Comparison of ENCODE assay signal across 18 cellular contexts in the genomic region with DNA sequence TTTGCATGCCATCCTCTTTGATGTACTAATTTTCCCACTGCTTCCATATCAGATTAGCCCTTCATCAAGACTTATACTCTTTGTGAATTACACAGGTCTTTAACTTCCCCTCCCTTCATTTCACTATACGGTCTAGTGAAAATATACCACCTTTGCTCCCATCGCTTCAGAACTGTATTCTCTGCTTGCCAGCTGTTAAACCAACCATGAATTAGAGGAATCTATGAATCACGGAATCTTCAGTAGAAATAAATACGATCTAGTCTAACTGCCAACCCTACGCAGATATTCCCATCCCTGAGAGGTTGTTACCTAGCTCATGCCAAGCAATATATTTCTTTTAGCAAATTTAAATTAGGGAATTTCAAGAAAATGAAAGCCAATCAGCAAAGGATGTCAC.
DNase-seq lines count a peak whose midpoint lies in the region; TF ChIP-seq lines count a peak whose summit lies in the region.
"Had no signal": no experiment of that assay in that cellular context is flagged by ENCODE, and none has a peak within 500 bp of the region (broad histone marks: within the 10 kb centered on the region; RNA-seq: fewer than 3 reads in every experiment).

No MANE protein-coding gene starts in this region.

- no peaks in the 10 kb centered on the region for H4K20me1 ChIP-seq in OCI-LY3 (ENCODE audit: insufficient read depth, low read length)
- H4K20me1 ChIP-seq: BLaER1 had no signal

- H3K36me3 ChIP-seq in OCI-LY3 (replicated peaks; ENCODE audit: low read depth, low read length) (peaks cover 21% of the 10 kb centered on the region), mesenchymal stem cell (ENCODE audit: control insufficient read depth in 1 of 2, insufficient read depth in 2 of 2, low read depth in 1 of 2, low read length in 2 of 2) (no peaks in the 10 kb centered on the region)
- H3K36me3 ChIP-seq: BE2C, BLaER1 had no signal

- H3K27ac ChIP-seq in OCI-LY3 (ENCODE audit: low read length), result peak overlapping the region; percentile 77
- no peak overlapping the region for H3K27ac ChIP-seq in mesenchymal stem cell (ENCODE audit: low read length, poor library complexity, severe bottlenecking)
- H3K27ac ChIP-seq: BLaER1 had no signal

- H3K4me3 ChIP-seq in OCI-LY3 (ENCODE audit: low read length), result peak overlapping the region; percentile 62
- no peak overlapping the region for H3K4me3 ChIP-seq in mesenchymal stem cell (ENCODE audit: insufficient read depth in 1 of 2, low read depth in 1 of 2, low read length in 2 of 2)
- H3K4me3 ChIP-seq: BLaER1 had no signal

- no peaks in the 10 kb centered on the region for H3K79me1 ChIP-seq in mesenchymal stem cell (replicated peaks; ENCODE audit: low read length, poor library complexity, severe bottlenecking)

- no peak overlapping the region for H4K8ac ChIP-seq in mesenchymal stem cell (ENCODE audit: low read length)

- no peak for TF ChIP-seq CTCF in OCI-LY3 (IDR thresholded peaks at IDR 0.05; ENCODE audit: low read depth, low read length)

- H3K4me2 ChIP-seq in OCI-LY3 (ENCODE audit: low read length), result peak overlapping the region; percentile 78
- H3K4me2 ChIP-seq in mesenchymal stem cell (ENCODE audit: low read length, poor library complexity, severe bottlenecking), result no peak overlapping the region
- H3K4me2 ChIP-seq: BLaER1 had no signal

- H2BK120ac ChIP-seq in mesenchymal stem cell (ENCODE audit: low read depth, low read length), result no peak overlapping the region

- WGBS in mesenchymal stem cell, result 92% methylated on average over 3 of the region's 5 CpGs

- H2BK5ac ChIP-seq in mesenchymal stem cell (ENCODE audit: low read depth, low read length, poor library complexity, severe bottlenecking), result no peak overlapping the region

- DNase-seq in kidney glomerular epithelial cell (lab: John Stamatoyannopoulos, UW) (peak; percentile 81), renal cortical epithelial cell (ENCODE audit: low read depth) (peak; percentile 71), GM19238 (ENCODE audit: insufficient read length, low spot score) (no peak), mesenchymal stem cell (no peak)
- DNase-seq in stimulated activated naive CD4-positive, alpha-beta T cell (lab: John Stamatoyannopoulos, UW), result no peak
- DNase-seq: 8988T; ACHN; BE2C; C1 segment of cervical spinal cord; Calu3; CD4-positive, alpha-beta memory T cell; CD4-positive, CD25-positive, alpha-beta regulatory T cell; CD8-positive, alpha-beta memory T cell; COR-L47; DMS79 treated with DMSO at 0.1 percent for 48 hours; GF-D8 had no signal

- H3K18ac ChIP-seq in mesenchymal stem cell (ENCODE audit: low read depth in 1 of 2, low read length in 2 of 2), result no peak overlapping the region

- H3K9ac ChIP-seq in OCI-LY3 (ENCODE audit: low read length) (peak overlapping the region; percentile 47; the same call in 1 of the 2 replicates), mesenchymal stem cell (ENCODE audit: low read length) (no peak overlapping the region)
- H3K9ac ChIP-seq: BLaER1 had no signal

- H3K23ac ChIP-seq in mesenchymal stem cell (ENCODE audit: low read length in 2 of 2), result no peak overlapping the region

- H3K27me3 ChIP-seq in OCI-LY3 (ENCODE audit: low read depth, low read length) (no peaks in the 10 kb centered on the region), mesenchymal stem cell (ENCODE audit: control insufficient read depth in 1 of 2, insufficient read depth in 1 of 2, low read length in 2 of 2) (no peaks in the 10 kb centered on the region)
- H3K27me3 ChIP-seq: BE2C, BLaER1 had no signal

- no peak overlapping the region for H4K91ac ChIP-seq in mesenchymal stem cell (ENCODE audit: low read length)

- no peak overlapping the region for H2BK12ac ChIP-seq in mesenchymal stem cell (ENCODE audit: low read length in 2 of 2)

- no peaks in the 10 kb centered on the region for H3K79me2 ChIP-seq in OCI-LY3 (ENCODE audit: low read length)

- H3K4me1 ChIP-seq in OCI-LY3 (ENCODE audit: low read length), result peaks cover 40% of the 10 kb centered on the region
- no peaks in the 10 kb centered on the region for H3K4me1 ChIP-seq in mesenchymal stem cell (ENCODE audit: control insufficient read depth, insufficient read depth, low read depth, low read length)
- H3K4me1 ChIP-seq: BE2C, BLaER1 had no signal

- H2AFZ ChIP-seq in OCI-LY3 (ENCODE audit: low read depth, low read length) (peak overlapping the region; percentile 26; the same call in 1 of the 2 replicates), mesenchymal stem cell (ENCODE audit: low read depth, low read length) (no peak overlapping the region)

- no peak overlapping the region for H2BK15ac ChIP-seq in mesenchymal stem cell (ENCODE audit: low read depth, poor library complexity, severe bottlenecking)

- H3K4ac ChIP-seq in mesenchymal stem cell (ENCODE audit: low read depth in 1 of 2, low read length in 2 of 2), result no peak overlapping the region

- no peak overlapping the region for H2AK5ac ChIP-seq in mesenchymal stem cell (ENCODE audit: low read length, severe bottlenecking)

- no peak overlapping the region for H3K14ac ChIP-seq in mesenchymal stem cell (ENCODE audit: low read length in 2 of 2)

- H3K9me3 ChIP-seq in OCI-LY3 (ENCODE audit: insufficient read depth, low read length) (peaks cover 19% of the 10 kb centered on the region), mesenchymal stem cell (ENCODE audit: control insufficient read depth, low read length) (peaks cover 17% of the 10 kb centered on the region)
- H3K9me3 ChIP-seq: BE2C had no signal

Comparison
In these comparisons a context has a peak if more than half of its experiments do, and no peak if none do; other contexts are left out.
1. DNase-seq: peak in kidney glomerular epithelial cell (single experiment) and renal cortical epithelial cell (single experiment); none in GM19238 (single experiment), stimulated activated naive CD4-positive, alpha-beta T cell (0 of 6) and mesenchymal stem cell (single experiment).